In genomic region chr7:43764039-43764789, GRCh38 we compare ENCODE assay signal across 9 cellular contexts. TPM values are rescaled to one million over a fixed set of nuclear protein-coding genes. Genes with fewer than 3 reads are reported as not detected.
DNase-seq lines count a peak whose midpoint lies in the region; ATAC-seq and TF ChIP-seq lines count a peak whose summit lies in the region.
"Had no signal": no experiment of that assay in that cellular context is flagged by ENCODE, and none has a peak within 500 bp of the region (broad histone marks: within the 10 kb centered on the region; RNA-seq: fewer than 3 reads in every experiment).

No MANE protein-coding gene starts in this region.

- peaks cover 24% of the 10 kb centered on the region for H3K4me1 Mint-ChIP-seq in GM23338
- H3K4me1 Mint-ChIP-seq in activated CD8-positive, alpha-beta T cell treated with anti-CD3 and anti-CD28 coated beads for 36 hours (ENCODE audit: low read depth), result peaks cover 38% of the 10 kb centered on the region

- peaks cover 11% of the 10 kb centered on the region for H3K27me3 ChIP-seq in GM23338 (ENCODE audit: insufficient read depth)
- H3K27me3 ChIP-seq: ascending aorta had no signal

- POLR2A ChIA-PET in activated CD8-positive, alpha-beta T cell treated with anti-CD3 and anti-CD28 coated beads for 36 hours (lab: Charles Lee), result interaction anchor here (1.0 to 1.6 kb wide), 3 partner anchors 34 to 181 kb away, joined by 3 to 4 read pairs (median 3); partner anchors contain the start of gene STK17A

- peak; percentile 19 for ATAC-seq in GM23338
- peak; percentile 45 for ATAC-seq in activated CD8-positive, alpha-beta T cell treated with anti-CD3 and anti-CD28 coated beads for 36 hours

- no peaks in the 10 kb centered on the region for H3K79me2 ChIP-seq in GM23338 (replicated peaks; ENCODE audit: insufficient read depth)

- H3K27me3 Mint-ChIP-seq in GM23338 (ENCODE audit: insufficient read depth, low read depth, poor library complexity), result peaks cover 14% of the 10 kb centered on the region
- no peaks in the 10 kb centered on the region for H3K27me3 Mint-ChIP-seq in activated CD8-positive, alpha-beta T cell treated with anti-CD3 and anti-CD28 coated beads for 36 hours

- no peak overlapping the region for H3K27ac ChIP-seq in GM23338 (ENCODE audit: low read depth)

- no peak overlapping the region for H3K27ac Mint-ChIP-seq in GM23338
- peak overlapping the region; percentile 16 for H3K27ac Mint-ChIP-seq in activated CD8-positive, alpha-beta T cell treated with anti-CD3 and anti-CD28 coated beads for 36 hours

- DNase-seq in DMS53 (lab: John Stamatoyannopoulos, UW), result peak; percentile 66
- DNase-seq in GM23338 (ENCODE audit: low spot score), result no peak
- peak; percentile 75 for DNase-seq in activated CD8-positive, alpha-beta T cell treated with anti-CD3 and anti-CD28 coated beads for 36 hours
- DNase-seq in iris pigment epithelial cell (ENCODE audit: low read depth), result peak; percentile 56
- peak; percentile 45 for DNase-seq in stimulated activated CD8-positive, alpha-beta memory T cell treated with anti-CD3 and anti-CD28 coated beads, Interleukin-4, amount 100 ng/mL, for 48 hours
- DNase-seq in NCI-H2196 treated with DMSO at 0.1 percent for 48 hours (lab: John Stamatoyannopoulos, UW; ENCODE audit: unreplicated experiment), result no peak
- no peak for DNase-seq in NCI-H128 (lab: John Stamatoyannopoulos, UW; ENCODE audit: unreplicated experiment)
- no peak for DNase-seq in SIG-M5 treated with dmso at 0.1 percent for 504 hours (lab: John Stamatoyannopoulos, UW; ENCODE audit: unreplicated experiment)

- H2AFZ ChIP-seq in GM23338, result no peak overlapping the region

- H3K4me3 Mint-ChIP-seq in GM23338, result 0 out of 3 replicates have a peak overlapping the region, but pooled peaks have one; percentile 15
- peak overlapping the region; percentile 58 for H3K4me3 Mint-ChIP-seq in activated CD8-positive, alpha-beta T cell treated with anti-CD3 and anti-CD28 coated beads for 36 hours

- H3K9me2 ChIP-seq in GM23338 (ENCODE audit: insufficient read depth), result peaks cover 4% of the 10 kb centered on the region; the same call in 1 of the 2 replicates

- peaks cover 22% of the 10 kb centered on the region for H3K4me1 ChIP-seq in GM23338 (ENCODE audit: insufficient read depth)

- no peaks in the 10 kb centered on the region for H4K20me1 ChIP-seq in GM23338 (replicated peaks; ENCODE audit: insufficient read depth)

- TF ChIP-seq CTCF in GM23338 (conservative IDR thresholded peaks at IDR 0.05; ENCODE audit: low read depth in 2 of 2), result no peak
- TF ChIP-seq CTCF in activated CD8-positive, alpha-beta T cell treated with anti-CD3 and anti-CD28 coated beads for 36 hours (IDR thresholded peaks at IDR 0.05), result no peak

- 0 out of 2 replicates have a peak, but pooled peaks cover 3% of the 10 kb centered on the region for H3F3A ChIP-seq in GM23338 (replicated peaks; ENCODE audit: low read depth)

- H3K36me3 Mint-ChIP-seq in GM23338 (ENCODE audit: low read depth), result no peaks in the 10 kb centered on the region
- H3K36me3 Mint-ChIP-seq in activated CD8-positive, alpha-beta T cell treated with anti-CD3 and anti-CD28 coated beads for 36 hours (ENCODE audit: low read depth), result no peaks in the 10 kb centered on the region

- CTCF ChIA-PET in activated CD8-positive, alpha-beta T cell treated with anti-CD3 and anti-CD28 coated beads for 36 hours (lab: Charles Lee), result interaction anchor here (1.0 to 2.1 kb wide), 5 partner anchors 34 to 182 kb away, joined by 3 to 8 read pairs (median 6); partner anchors contain the start of gene STK17A

- H3K4me3 ChIP-seq in GM23338, result no peak overlapping the region
- H3K4me3 ChIP-seq: ascending aorta had no signal

- H3K4me2 ChIP-seq in GM23338, result peak overlapping the region; percentile 60

- H3K36me3 ChIP-seq in GM23338 (ENCODE audit: insufficient read depth), result no peaks in the 10 kb centered on the region
- H3K36me3 ChIP-seq: ascending aorta had no signal

- intact Hi-C loops in activated CD8-positive, alpha-beta T cell treated with anti-CD3 and anti-CD28 coated beads for 36 hours (cut with micrococcal nuclease), result no loop called here

- H3K9me3 Mint-ChIP-seq in GM23338, result no peaks in the 10 kb centered on the region
- H3K9me3 Mint-ChIP-seq in activated CD8-positive, alpha-beta T cell treated with anti-CD3 and anti-CD28 coated beads for 36 hours, result no peaks in the 10 kb centered on the region

TF ChIP-seq in GM23338, 12 proteins besides CTCF, POLR2A, EP300 and RAD21:
- no peak for TF ChIP-seq ZNF331 (CRISPR knock-in tag; IDR thresholded peaks at IDR 0.05; ENCODE audit: low read depth)
- no peak for TF ChIP-seq NANOG (IDR thresholded peaks at IDR 0.05; ENCODE audit: borderline replicate concordance)
- no peak for TF ChIP-seq EZH2 (IDR thresholded peaks at IDR 0.05; ENCODE audit: low read depth, unreplicated experiment)
- TF ChIP-seq ZNF114 (CRISPR knock-in tag; IDR thresholded peaks at IDR 0.05), result no peak
- no peak for TF ChIP-seq CREB1 (CRISPR knock-in tag; IDR thresholded peaks at IDR 0.05; ENCODE audit: low read depth)
- no peak for TF ChIP-seq JUNB (IDR thresholded peaks at IDR 0.05; ENCODE audit: unreplicated experiment)
- TF ChIP-seq REST (IDR thresholded peaks at IDR 0.05; ENCODE audit: unreplicated experiment), result no peak
TF ChIP-seq in GM23338: peak in this region for 0.

RNA-seq across cellular contexts. Expression of gene BLVRA, which starts 5.7 kb away (rescaled TPM):
- 17.0 and 20.4 TPM in 2 replicates for total RNA-seq in GM23338 (2014; rRNA removed; shearing (Covaris generic))
- 37.7 and 46.5 TPM in 2 replicates for polyA plus RNA-seq in GM23338 (2016; fragmentation: Nextera tagmentation; extraction: Ambion mirVana)
- total RNA-seq in activated CD8-positive, alpha-beta T cell treated with anti-CD3 and anti-CD28 coated beads for 36 hours, result 10 to 100 TPM; 30.9 to 34.2 TPM

RNA-seq across cellular contexts. Expression of gene COA1, which starts 34.9 kb away (rescaled TPM):
- 149 and 158 TPM in 2 replicates for total RNA-seq in GM23338 (2014; rRNA removed; shearing (Covaris generic))
- 152 and 156 TPM in 2 replicates for polyA plus RNA-seq in GM23338 (2016; fragmentation: Nextera tagmentation; extraction: Ambion mirVana)
- total RNA-seq in activated CD8-positive, alpha-beta T cell treated with anti-CD3 and anti-CD28 coated beads for 36 hours, result 10 to 100 TPM; 78.8 to 85.6 TPM

Comparison
In these comparisons a context has a peak if more than half of its experiments do, and no peak if none do; other contexts are left out.
1. DNase-seq: peak in DMS53 (single experiment), activated CD8-positive, alpha-beta T cell treated with anti-CD3 and anti-CD28 coated beads for 36 hours (single experiment), iris pigment epithelial cell (single experiment) and stimulated activated CD8-positive, alpha-beta memory T cell treated with anti-CD3 and anti-CD28 coated beads, Interleukin-4, amount 100 ng/mL, for 48 hours (single experiment); none in GM23338 (single experiment), NCI-H2196 treated with DMSO at 0.1 percent for 48 hours (single experiment), NCI-H128 (single experiment) and SIG-M5 treated with dmso at 0.1 percent for 504 hours (single experiment).